In the genomic region with DNA sequence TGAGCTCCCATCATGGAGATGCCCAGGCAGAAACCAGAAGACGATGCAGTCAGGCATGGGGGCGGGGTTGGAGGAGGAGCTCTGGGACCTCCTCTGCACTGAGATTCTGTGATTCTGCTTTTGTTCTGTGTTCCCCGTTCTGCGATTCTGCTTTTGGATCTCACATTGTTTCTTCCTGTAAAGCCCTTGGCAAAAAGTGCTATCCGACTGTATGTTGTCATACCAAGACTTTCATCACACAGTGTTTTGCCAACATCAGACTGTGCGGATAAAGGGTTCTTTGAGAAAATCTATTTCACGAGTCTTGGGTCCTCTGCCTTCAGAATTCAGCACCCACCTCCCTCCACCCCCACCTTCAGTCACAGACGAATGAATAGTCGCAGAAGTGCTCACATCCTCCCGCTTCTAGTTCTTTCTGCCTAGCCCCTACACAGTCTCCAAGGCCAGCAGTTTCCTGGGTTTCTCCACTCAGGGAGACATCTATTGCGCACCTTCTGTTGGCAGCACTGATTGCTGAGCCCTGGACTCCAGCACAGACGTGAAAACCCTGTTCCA, we compare ENCODE assay signal across 1 cellular context.
TF ChIP-seq lines count a peak whose summit lies in the region.

No MANE protein-coding gene starts in this region.

TF ChIP-seq in K562, 482 proteins besides CTCF, POLR2A, EP300 and RAD21:
- TF ChIP-seq HNRNPLL (IDR thresholded peaks at IDR 0.05; ENCODE audit: low read depth, low read length, poor library complexity, severe bottlenecking) (no peak), HSF4 (CRISPR knock-in tag; IDR thresholded peaks at IDR 0.05; ENCODE audit: borderline replicate concordance) (no peak), NR3C1 (CRISPR knock-in tag; IDR thresholded peaks at IDR 0.05) (no peak), RFX7 (CRISPR knock-in tag; IDR thresholded peaks at IDR 0.05) (no peak), NCOA2 (IDR thresholded peaks at IDR 0.05; ENCODE audit: partially characterized antibody in 2 of 2) (no peak), GTF2E2 (tag; IDR thresholded peaks at IDR 0.05) (no peak)
- TF ChIP-seq, protein P1, sequence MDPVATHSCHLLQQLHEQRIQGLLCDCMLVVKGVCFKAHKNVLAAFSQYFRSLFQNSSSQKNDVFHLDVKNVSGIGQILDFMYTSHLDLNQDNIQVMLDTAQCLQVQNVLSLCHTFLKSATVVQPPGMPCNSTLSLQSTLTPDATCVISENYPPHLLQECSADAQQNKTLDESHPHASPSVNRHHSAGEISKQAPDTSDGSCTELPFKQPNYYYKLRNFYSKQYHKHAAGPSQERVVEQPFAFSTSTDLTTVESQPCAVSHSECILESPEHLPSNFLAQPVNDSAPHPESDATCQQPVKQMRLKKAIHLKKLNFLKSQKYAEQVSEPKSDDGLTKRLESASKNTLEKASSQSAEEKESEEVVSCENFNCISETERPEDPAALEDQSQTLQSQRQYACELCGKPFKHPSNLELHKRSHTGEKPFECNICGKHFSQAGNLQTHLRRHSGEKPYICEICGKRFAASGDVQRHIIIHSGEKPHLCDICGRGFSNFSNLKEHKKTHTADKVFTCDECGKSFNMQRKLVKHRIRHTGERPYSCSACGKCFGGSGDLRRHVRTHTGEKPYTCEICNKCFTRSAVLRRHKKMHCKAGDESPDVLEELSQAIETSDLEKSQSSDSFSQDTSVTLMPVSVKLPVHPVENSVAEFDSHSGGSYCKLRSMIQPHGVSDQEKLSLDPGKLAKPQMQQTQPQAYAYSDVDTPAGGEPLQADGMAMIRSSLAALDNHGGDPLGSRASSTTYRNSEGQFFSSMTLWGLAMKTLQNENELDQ (CRISPR knock-in tag; IDR thresholded peaks at IDR 0.05; ENCODE audit: borderline replicate concordance): no peak
TF ChIP-seq in K562: peak in this region for 0.
